8 cellular contexts compared by ENCODE assay signal in the genomic region with DNA sequence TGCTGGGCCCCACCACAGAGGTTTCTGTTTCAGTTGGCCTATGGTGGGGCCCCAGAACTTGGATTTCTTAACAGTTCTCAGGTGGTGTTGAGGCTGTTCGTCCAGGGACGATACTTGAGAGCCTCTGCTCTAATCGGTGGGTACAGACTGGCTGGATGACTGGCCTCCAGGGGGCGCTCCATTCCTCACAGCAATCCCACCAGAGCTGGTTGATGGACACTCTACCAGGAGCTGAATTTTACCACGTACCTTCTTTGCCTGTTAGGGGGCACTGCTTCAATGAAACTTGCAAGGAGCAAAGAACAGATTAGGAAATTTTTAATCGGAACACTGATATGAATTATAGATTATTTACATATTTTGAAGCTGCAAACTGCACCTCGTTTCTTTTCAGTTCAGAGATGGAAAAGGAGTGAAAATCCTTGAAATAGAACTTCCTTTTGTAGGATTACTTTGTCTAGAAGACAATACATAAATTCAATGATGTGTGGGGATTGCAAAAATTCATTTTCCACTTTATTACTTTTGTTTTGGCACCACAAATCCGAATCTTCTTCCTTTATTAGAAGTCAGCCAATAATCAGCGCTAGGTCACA.
DNase-seq lines count a peak whose midpoint lies in the region; ATAC-seq lines count a peak whose summit lies in the region.

No MANE protein-coding gene starts in this region.

- no peak overlapping the region for H3K27ac ChIP-seq in caudate nucleus (ENCODE audit: low read depth, low read length)

- peak; percentile 20 to 74 for DNase-seq in NCI-H526 (lab: John Stamatoyannopoulos, UW)
- DNase-seq in NCI-H526 treated with DMSO at 0.1 percent for 48 hours (lab: John Stamatoyannopoulos, UW), result no peak
- peak; percentile 59 for DNase-seq in NCI-H1694 (lab: John Stamatoyannopoulos, UW)
- DNase-seq in activated CD4-positive, CD25-positive, alpha-beta regulatory T cell (lab: John Stamatoyannopoulos, UW), result peak; percentile 77 to 90 (median 84)
- DNase-seq in caudate nucleus (lab: John Stamatoyannopoulos, UW), result peak in 56 of 61 donors; percentile 3 to 83 (median 55)
- DNase-seq in kidney glomerular epithelial cell (lab: John Stamatoyannopoulos, UW), result peak; percentile 30
- peak; percentile 92 to 93 for DNase-seq in stimulated activated CD4-positive, alpha-beta T cell treated with anti-CD3 and anti-CD28 coated beads, Interleukin-2, amount 100 ng/mL, for 24 hours

- peak; percentile 100 for ATAC-seq in HG02938 (IDR thresholded peaks at IDR 0.05; ENCODE audit: unreplicated experiment)
